8 cellular contexts compared by ENCODE assay signal in the genomic region with DNA sequence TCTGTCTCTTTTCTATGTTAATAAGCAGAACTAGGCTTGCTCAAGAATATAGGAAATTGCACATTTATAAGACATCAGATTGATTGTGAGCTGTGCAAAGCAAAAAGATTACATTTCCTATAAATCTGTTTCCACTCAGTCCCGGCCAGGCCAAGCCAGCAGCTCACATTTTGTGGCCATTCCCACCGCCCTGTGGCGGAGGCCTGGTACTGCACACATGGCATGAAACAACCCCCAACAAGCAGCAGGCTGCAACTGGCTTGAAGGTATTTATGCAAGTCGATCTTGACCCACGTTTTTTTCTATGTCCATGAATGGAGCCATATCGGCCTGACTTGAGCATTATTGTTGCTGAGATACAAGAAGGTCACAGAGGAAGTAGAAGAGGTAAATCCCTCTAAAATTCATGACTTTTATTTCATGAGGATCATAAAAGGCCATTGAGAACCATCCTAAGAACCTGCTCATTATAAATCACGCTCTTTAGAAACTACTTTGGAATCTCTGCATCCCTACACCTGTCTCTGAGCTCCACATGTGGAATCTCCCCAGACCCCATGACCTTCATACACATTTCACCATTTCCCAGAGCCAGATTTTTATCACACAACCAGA.
DNase-seq lines count a peak whose midpoint lies in the region; ATAC-seq, FAIRE-seq and TF ChIP-seq lines count a peak whose summit lies in the region.

No MANE protein-coding gene starts in this region.

- peak; percentile 74 for ATAC-seq in aorta (ENCODE audit: low FRiP score)
- no peak for ATAC-seq in GM19397 (IDR thresholded peaks at IDR 0.05; ENCODE audit: unreplicated experiment)

- no peak overlapping the region for H2AFZ ChIP-seq in Karpas-422 (ENCODE audit: low read length)

- POLR2A ChIA-PET in AG04449 (lab: Yijun Ruan, JAX), result no interaction called here
- POLR2A ChIA-PET in activated CD4-positive, alpha-beta memory T cell treated with anti-CD3 and anti-CD28 coated beads for 36 hours (lab: Charles Lee), result no interaction called here

- H3K4me3 ChIP-seq in AG04449 (ENCODE audit: low read depth, low read length) (no peak overlapping the region), Karpas-422 (ENCODE audit: low read length) (no peak overlapping the region), aorta (ENCODE audit: low read length in 2 of 2) (no peak overlapping the region)

- WGBS in aorta, 2 donors, result 21 to 22% methylated on average over 7 of the region's 7 CpGs

- TF ChIP-seq POLR2A in GM12892 (IDR thresholded peaks at IDR 0.05; ENCODE audit: low read depth, low read length), result no peak

- no peaks in the 10 kb centered on the region for H3K9me3 ChIP-seq in Karpas-422 (ENCODE audit: low read length)
- no peaks in the 10 kb centered on the region for H3K9me3 ChIP-seq in aorta (ENCODE audit: control insufficient read depth, low read length)

- CTCF ChIA-PET in AG04449 (lab: Yijun Ruan, JAX), result interaction anchor here (0.9 to 3.9 kb wide), 15 partner anchors 9 to 868 kb away, joined by 3 to 37 read pairs (median 7); no protein-coding TSS in a partner anchor
- CTCF ChIA-PET in activated CD4-positive, alpha-beta memory T cell treated with anti-CD3 and anti-CD28 coated beads for 36 hours (lab: Charles Lee), result interaction anchor here (0.9 to 1.0 kb wide), 2 partner anchors 14 to 1835 kb away, joined by 3 read pairs; no protein-coding TSS in a partner anchor

- H3K79me2 ChIP-seq in Karpas-422 (ENCODE audit: low read length), result no peaks in the 10 kb centered on the region

- TF ChIP-seq CTCF in AG04449 (IDR thresholded peaks at IDR 0.05; ENCODE audit: insufficient read depth, low read length, missing control alignments) (peak; percentile 98), neural crest cell (conservative IDR thresholded peaks at IDR 0.05) (peak; percentile 85)

- no peaks in the 10 kb centered on the region for H3K9me2 ChIP-seq in Karpas-422 (replicated peaks; ENCODE audit: insufficient read depth, low read length)

- no peaks in the 10 kb centered on the region for H4K20me1 ChIP-seq in Karpas-422 (ENCODE audit: insufficient read depth, low read depth, low read length)

- no peaks in the 10 kb centered on the region for H3K36me3 Mint-ChIP-seq in activated CD4-positive, alpha-beta memory T cell treated with anti-CD3 and anti-CD28 coated beads for 36 hours
- H3K36me3 Mint-ChIP-seq in neural crest cell (ENCODE audit: low read depth), result no peaks in the 10 kb centered on the region

- no peaks in the 10 kb centered on the region for H3K9me3 Mint-ChIP-seq in activated CD4-positive, alpha-beta memory T cell treated with anti-CD3 and anti-CD28 coated beads for 36 hours
- H3K9me3 Mint-ChIP-seq in neural crest cell, result peaks cover 5% of the 10 kb centered on the region

- intact Hi-C loops in activated CD4-positive, alpha-beta memory T cell treated with anti-CD3 and anti-CD28 coated beads for 36 hours (cut with micrococcal nuclease), result no loop called here
- intact Hi-C loops in aorta (cut with DNase I), result no loop called here

- no peak for FAIRE-seq in GM12892 (lab: Jason Lieb, UNC)

- DNase-seq in AG04449 (ENCODE audit: low read depth, low spot score), result no peak
- DNase-seq in GM12892 (ENCODE audit: insufficient read length), result peak; percentile 17
- peak; percentile 78 for DNase-seq in Karpas-422
- peak; percentile 45 for DNase-seq in activated CD4-positive, alpha-beta memory T cell treated with anti-CD3 and anti-CD28 coated beads for 36 hours
- peak; percentile 70 for DNase-seq in fibroblast of the conjunctiva (ENCODE audit: low read depth)
- DNase-seq in neural crest cell (ENCODE audit: low read depth, low spot score), result peak; percentile 82
- peak; percentile 75 to 79 for DNase-seq in aorta

- H3K27ac Mint-ChIP-seq in activated CD4-positive, alpha-beta memory T cell treated with anti-CD3 and anti-CD28 coated beads for 36 hours, result no peak overlapping the region
- no peak overlapping the region for H3K27ac Mint-ChIP-seq in neural crest cell (ENCODE audit: unreplicated experiment)

- H3K4me1 ChIP-seq in Karpas-422 (ENCODE audit: low read length) (no peaks in the 10 kb centered on the region), aorta (ENCODE audit: control insufficient read depth in 1 of 2, insufficient read depth in 2 of 2, low read length in 2 of 2) (no peaks in the 10 kb centered on the region)

- H3K27ac ChIP-seq in Karpas-422 (ENCODE audit: low read length), result no peak overlapping the region
- no peak overlapping the region for H3K27ac ChIP-seq in aorta (ENCODE audit: low read depth in 1 of 2, low read length in 2 of 2)

- no peak overlapping the region for H3K4me3 Mint-ChIP-seq in activated CD4-positive, alpha-beta memory T cell treated with anti-CD3 and anti-CD28 coated beads for 36 hours
- no peak overlapping the region for H3K4me3 Mint-ChIP-seq in neural crest cell

- H3K27me3 ChIP-seq in Karpas-422 (ENCODE audit: low read length) (no peaks in the 10 kb centered on the region), aorta (ENCODE audit: control insufficient read depth in 1 of 2, insufficient read depth in 2 of 2, low read length in 1 of 2) (no peaks in the 10 kb centered on the region)

- H3K4me2 ChIP-seq in Karpas-422 (ENCODE audit: low read depth, low read length, poor library complexity, severe bottlenecking), result no peak overlapping the region

- H3K4me1 Mint-ChIP-seq in activated CD4-positive, alpha-beta memory T cell treated with anti-CD3 and anti-CD28 coated beads for 36 hours (ENCODE audit: low read depth), result no peaks in the 10 kb centered on the region
- H3K4me1 Mint-ChIP-seq in neural crest cell, result peaks cover 10% of the 10 kb centered on the region

- H3K36me3 ChIP-seq in Karpas-422 (ENCODE audit: insufficient read depth, low read length) (no peaks in the 10 kb centered on the region), aorta (ENCODE audit: control insufficient read depth in 1 of 2, insufficient read depth in 2 of 2, low read length in 1 of 2) (no peaks in the 10 kb centered on the region)

- peaks cover 8% of the 10 kb centered on the region for H3K27me3 Mint-ChIP-seq in activated CD4-positive, alpha-beta memory T cell treated with anti-CD3 and anti-CD28 coated beads for 36 hours
- H3K27me3 Mint-ChIP-seq in neural crest cell (ENCODE audit: low read depth), result no peaks in the 10 kb centered on the region

- H3K9ac ChIP-seq in Karpas-422 (ENCODE audit: low read length), result no peak overlapping the region
